ENCODE assay signal across 24 cellular contexts in genomic region chr7:111390000-111390399, GRCh38.
"Had no signal": no experiment of that assay in that cellular context is flagged by ENCODE, and none has a peak within 500 bp of the region (broad histone marks: within the 10 kb centered on the region; RNA-seq: fewer than 3 reads in every experiment).

No MANE protein-coding gene starts in this region.

- H3K27ac Mint-ChIP-seq: immature natural killer cell, mesothelial cell of epicardium, natural killer cell had no signal

- FAIRE-seq: endometrium, kidney had no signal

- H3K4me3 Mint-ChIP-seq: immature natural killer cell, memory B cell, mesothelial cell of epicardium, natural killer cell, neural crest cell had no signal

- ATAC-seq: esophagus mucosa, gastrocnemius medialis, heart right ventricle, left cardiac atrium, lower lobe of right lung, sciatic nerve had no signal

- H3K36me3 Mint-ChIP-seq: natural killer cell had no signal

- H3K27me3 Mint-ChIP-seq: memory B cell had no signal

- H3K27me3 ChIP-seq: colonic mucosa, gastrocnemius medialis, heart right ventricle, spleen, uterus had no signal

- DNase-seq: colonic mucosa; effector CD8-positive, alpha-beta T cell; gastrocnemius medialis; heart right ventricle; hypothalamus; immature natural killer cell; kidney; left cardiac atrium; left ventricle myocardium inferior; lower lobe of right lung; natural killer cell; posterior cingulate gyrus; spleen; stimulated activated CD4-positive, alpha-beta T cell treated with anti-CD3 and anti-CD28 coated beads, Interleukin-2, amount 100 ng/mL, for 24 hours; stimulated activated CD4-positive, alpha-beta T cell treated with anti-CD3 and anti-CD28 coated beads, Interleukin-4, amount 100 ng/mL, for 4 hours; stimulated activated naive CD4-positive, alpha-beta T cell treated with Interleukin-2 at 50 U/mL for 16 hours; trophoblast cell; uterus had no signal

- H3K36me3 ChIP-seq: colonic mucosa, gastrocnemius medialis, heart right ventricle, left ventricle myocardium inferior, lower lobe of right lung, spleen, uterus had no signal

- H3K4me1 ChIP-seq: colonic mucosa, spleen, uterus had no signal

- H3K4me3 ChIP-seq: colonic mucosa, gastrocnemius medialis, heart right ventricle, left ventricle myocardium inferior, lower lobe of right lung, spleen, uterus had no signal

- H3K27ac ChIP-seq: colonic mucosa, gastrocnemius medialis, heart right ventricle, left ventricle myocardium inferior, lower lobe of right lung, spleen, uterus had no signal

- H3K9me3 ChIP-seq: colonic mucosa, gastrocnemius medialis, left ventricle myocardium inferior, lower lobe of right lung, spleen, uterus had no signal
